9 cellular contexts compared by ENCODE assay signal in the genomic region with DNA sequence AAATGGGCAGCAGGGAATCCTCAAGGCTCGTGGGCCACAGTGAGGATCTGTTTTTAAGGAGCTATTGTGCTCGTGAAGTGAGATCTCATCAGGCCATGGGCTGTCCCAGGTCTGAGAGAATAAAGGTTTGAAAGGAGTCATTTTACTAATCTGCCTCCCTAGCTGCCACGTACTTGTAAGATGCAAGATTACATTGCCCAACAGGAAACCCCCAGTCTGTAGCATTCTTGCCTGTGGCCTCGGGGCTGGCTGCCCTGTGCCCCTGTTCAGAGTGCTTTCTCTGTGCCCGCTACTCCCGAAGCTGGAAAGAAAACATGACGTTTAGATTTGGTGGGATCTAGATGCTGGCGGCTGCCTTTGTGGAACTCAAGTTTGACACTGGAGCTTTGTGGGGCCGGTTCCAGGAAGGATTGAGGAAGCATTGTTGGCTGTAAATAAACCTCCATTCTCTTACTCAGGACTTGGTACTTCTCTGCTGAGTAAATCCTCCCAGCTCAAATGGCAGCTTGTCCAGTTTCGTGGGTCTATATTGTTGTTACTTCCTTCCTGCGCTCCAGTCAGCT. TPM values are rescaled to one million over a fixed set of nuclear protein-coding genes. Genes with fewer than 3 reads are reported as not detected.
DNase-seq lines count a peak whose midpoint lies in the region; ATAC-seq and TF ChIP-seq lines count a peak whose summit lies in the region.
"Had no signal": no experiment of that assay in that cellular context is flagged by ENCODE, and none has a peak within 500 bp of the region (broad histone marks: within the 10 kb centered on the region; RNA-seq: fewer than 3 reads in every experiment).

No MANE protein-coding gene starts in this region.

- peaks cover 5% of the 10 kb centered on the region; the same call in 1 of the 2 replicates for H3K36me3 ChIP-seq in Caco-2 (ENCODE audit: control insufficient read depth, insufficient read depth, low read length)
- peaks cover 24% of the 10 kb centered on the region for H3K36me3 ChIP-seq in PC-3 (ENCODE audit: low read depth, low read length)
- H3K36me3 ChIP-seq in parathyroid adenoma (ENCODE audit: control insufficient read depth, insufficient read depth, low read length), result no peaks in the 10 kb centered on the region
- peaks cover 48% of the 10 kb centered on the region for H3K36me3 ChIP-seq in SJCRH30

- no TSS peak for BruUV-seq in Caco-2 (replicated peaks; lab: Mats Ljungman, UMichigan)
- no TSS peak for BruUV-seq in PC-3 (replicated peaks; lab: Mats Ljungman, UMichigan)

- H3K27ac ChIP-seq in PC-3 (ENCODE audit: low read length) (peak overlapping the region; percentile 59), parathyroid adenoma (peak overlapping the region; percentile 37), SJCRH30 (no peak overlapping the region)

- ATAC-seq in PC-3, result no peak
- ATAC-seq in GM18520 (IDR thresholded peaks at IDR 0.05; ENCODE audit: unreplicated experiment), result no peak
- ATAC-seq in HG03439 (IDR thresholded peaks at IDR 0.05; ENCODE audit: unreplicated experiment), result no peak

- H3K9me2 ChIP-seq in PC-3 (replicated peaks; ENCODE audit: low read length), result no peaks in the 10 kb centered on the region

- H3K36me3 Mint-ChIP-seq in Caco-2 (ENCODE audit: insufficient read depth, unreplicated experiment), result peaks cover 65% of the 10 kb centered on the region
- H3K36me3 Mint-ChIP-seq in dendritic cell treated with granulocyte-macrophage colony-stimulating factor and Interleukin-4, amounts not matched to agents 40 ng/mL and 50 ng/mL, for 4 days (ENCODE audit: low read depth), result peaks cover 50% of the 10 kb centered on the region

- H3K4me1 ChIP-seq in Caco-2 (peaks cover 28% of the 10 kb centered on the region), PC-3 (ENCODE audit: insufficient read depth, low read length) (peaks cover 88% of the 10 kb centered on the region), parathyroid adenoma (peaks cover 2% of the 10 kb centered on the region), SJCRH30 (no peaks in the 10 kb centered on the region; the same call in 1 of the 2 replicates)

- H3K27ac Mint-ChIP-seq in Caco-2 (ENCODE audit: unreplicated experiment), result peak overlapping the region; percentile 31
- peak overlapping the region; percentile 88 for H3K27ac Mint-ChIP-seq in dendritic cell treated with granulocyte-macrophage colony-stimulating factor and Interleukin-4, amounts not matched to agents 40 ng/mL and 50 ng/mL, for 4 days

- H3K9me3 Mint-ChIP-seq in Caco-2 (ENCODE audit: unreplicated experiment), result no peaks in the 10 kb centered on the region
- H3K9me3 Mint-ChIP-seq in dendritic cell treated with granulocyte-macrophage colony-stimulating factor and Interleukin-4, amounts not matched to agents 40 ng/mL and 50 ng/mL, for 4 days, result no peaks in the 10 kb centered on the region

- no peak for DNase-seq in Caco-2
- no peak for DNase-seq in PC-3
- DNase-seq in SJCRH30, result no peak
- no peak for DNase-seq in DMS114 treated with DMSO at 0.1 percent for 48 hours (lab: John Stamatoyannopoulos, UW; ENCODE audit: unreplicated experiment)
- DNase-seq: occipital lobe had no signal

- no peak overlapping the region for H3K4me3 Mint-ChIP-seq in Caco-2 (ENCODE audit: unreplicated experiment)
- H3K4me3 Mint-ChIP-seq in dendritic cell treated with granulocyte-macrophage colony-stimulating factor and Interleukin-4, amounts not matched to agents 40 ng/mL and 50 ng/mL, for 4 days, result peak overlapping the region; percentile 66

- POLR2A ChIA-PET in Caco-2 (lab: Charles Lee) (no interaction called here), PC-3 (lab: Charles Lee; ENCODE audit: unreplicated experiment) (no interaction called here)

- peaks cover 32% of the 10 kb centered on the region for H3K4me1 Mint-ChIP-seq in Caco-2 (ENCODE audit: low read depth, unreplicated experiment)
- H3K4me1 Mint-ChIP-seq in dendritic cell treated with granulocyte-macrophage colony-stimulating factor and Interleukin-4, amounts not matched to agents 40 ng/mL and 50 ng/mL, for 4 days (ENCODE audit: low read depth), result peaks cover 79% of the 10 kb centered on the region

- H3K9ac ChIP-seq in PC-3 (ENCODE audit: low read length), result no peak overlapping the region
- H3K9ac ChIP-seq in parathyroid adenoma, result no peak overlapping the region

- TF ChIP-seq CTCF in Caco-2 (IDR thresholded peaks at IDR 0.05; ENCODE audit: insufficient read depth in 1 of 2, low read depth in 1 of 2, low read length in 1 of 2, severe bottlenecking in 1 of 2, unreplicated experiment in 1 of 2) (no peak), PC-3 (conservative IDR thresholded peaks at IDR 0.05; ENCODE audit: low read depth, low read length) (no peak), parathyroid adenoma (IDR thresholded peaks at IDR 0.05) (no peak)

- H4K20me1 ChIP-seq in PC-3 (ENCODE audit: low read length), result peaks cover 4% of the 10 kb centered on the region; the same call in 1 of the 2 replicates

- H2AFZ ChIP-seq in PC-3 (ENCODE audit: low read length) (no peak overlapping the region), parathyroid adenoma (no peak overlapping the region)

- no peaks in the 10 kb centered on the region for H3K27me3 Mint-ChIP-seq in Caco-2 (ENCODE audit: insufficient read depth, unreplicated experiment)
- no peaks in the 10 kb centered on the region for H3K27me3 Mint-ChIP-seq in dendritic cell treated with granulocyte-macrophage colony-stimulating factor and Interleukin-4, amounts not matched to agents 40 ng/mL and 50 ng/mL, for 4 days

- peaks cover 12% of the 10 kb centered on the region for H3F3A ChIP-seq in PC-3 (ENCODE audit: low read length, unreplicated experiment)

- peaks cover 85% of the 10 kb centered on the region for H3K79me2 ChIP-seq in PC-3 (ENCODE audit: low read length)
- peaks cover 86% of the 10 kb centered on the region for H3K79me2 ChIP-seq in parathyroid adenoma

- CTCF ChIA-PET in Caco-2 (lab: Charles Lee) (interaction anchor here (0.7 to 1.7 kb wide), 2 partner anchors 33 to 62 kb away, joined by 3 to 5 read pairs; partner anchors contain the start of gene ITGB4), PC-3 (lab: Charles Lee) (interaction anchor here (0.6 kb wide), 1 partner anchor 25 kb away, joined by 3 read pairs; no protein-coding TSS in a partner anchor)

- H3K4me3 ChIP-seq in Caco-2 (ENCODE audit: low read depth, low read length) (no peak overlapping the region), PC-3 (ENCODE audit: low read length) (no peak overlapping the region), parathyroid adenoma (ENCODE audit: low read depth, low read length) (no peak overlapping the region), SJCRH30 (no peak overlapping the region)

- H3K4me2 ChIP-seq in PC-3 (ENCODE audit: low read length) (peak overlapping the region; percentile 47), parathyroid adenoma (ENCODE audit: low read length) (no peak overlapping the region)

- no peaks in the 10 kb centered on the region for H3K27me3 ChIP-seq in Caco-2 (replicated peaks; ENCODE audit: control insufficient read depth, insufficient read depth, low read length)
- no peaks in the 10 kb centered on the region for H3K27me3 ChIP-seq in PC-3 (ENCODE audit: low read length)
- H3K27me3 ChIP-seq in parathyroid adenoma (ENCODE audit: control insufficient read depth, insufficient read depth, low read length), result no peaks in the 10 kb centered on the region
- H3K27me3 ChIP-seq in SJCRH30, result no peaks in the 10 kb centered on the region

- H3K9me3 ChIP-seq in Caco-2, result no peaks in the 10 kb centered on the region
- H3K9me3 ChIP-seq in PC-3 (ENCODE audit: low read length), result no peaks in the 10 kb centered on the region
- no peaks in the 10 kb centered on the region for H3K9me3 ChIP-seq in parathyroid adenoma (ENCODE audit: control insufficient read depth, low read length)
- no peaks in the 10 kb centered on the region for H3K9me3 ChIP-seq in SJCRH30 (replicated peaks)

- intact Hi-C loops in Caco-2 (cut with micrococcal nuclease; ENCODE audit: unreplicated experiment) (no loop called here), PC-3 (cut with micrococcal nuclease) (no loop called here)
- intact Hi-C loops in dendritic cell treated with granulocyte-macrophage colony-stimulating factor and Interleukin-4, amounts not matched to agents 40 ng/mL and 50 ng/mL, for 4 days (cut with micrococcal nuclease), result no loop called here

RNA-seq across cellular contexts. Expression of gene SAP30BP, which starts 21.2 kb away (rescaled TPM):
- total RNA-seq in Caco-2 (2022) (119 and 126 TPM in 2 replicates), PC-3 (2014; rRNA removed) (97.8 and 115 TPM in 2 replicates)
- 63.4 and 74.0 TPM in 2 replicates for total RNA-seq in SJCRH30 (2014; rRNA removed; shearing (Covaris generic))

RNA-seq across cellular contexts. Expression of gene RECQL5, which starts 21.3 kb away (rescaled TPM):
- 67.0 and 67.7 TPM in 2 replicates for total RNA-seq in Caco-2 (2022)
- total RNA-seq in PC-3 (2014; rRNA removed), result 54.2 and 97.7 TPM in 2 replicates
- total RNA-seq in SJCRH30 (2014; rRNA removed; shearing (Covaris generic)), result 25.9 and 28.1 TPM in 2 replicates

RNA-seq across cellular contexts. Expression of gene ITGB4, which starts 33.0 kb away (rescaled TPM):
- 50.8 and 55.4 TPM in 2 replicates for total RNA-seq in Caco-2 (2022)
- total RNA-seq in PC-3 (2014; rRNA removed), result 273 and 362 TPM in 2 replicates
- 4.3 and 8.8 TPM in 2 replicates for total RNA-seq in SJCRH30 (2014; rRNA removed; shearing (Covaris generic))

RNA-seq across cellular contexts. Expression of gene SMIM5, which starts 55.1 kb away (rescaled TPM):
- total RNA-seq in Caco-2 (2022), result 0.20 TPM in 1 of 2 replicates, not detected in the other
- 2.3 and 4.3 TPM in 2 replicates for total RNA-seq in PC-3 (2014; rRNA removed)
- 0.14 and 0.18 TPM in 2 replicates for total RNA-seq in SJCRH30 (2014; rRNA removed; shearing (Covaris generic))
